1 cellular context compared by ENCODE assay signal in genomic region chr1:21314797-21315396, GRCh38.
TF ChIP-seq lines count a peak whose summit lies in the region.

No MANE protein-coding gene starts in this region.

TF ChIP-seq in K562, 482 proteins besides CTCF, POLR2A, EP300 and RAD21 (continued from another document):
- no peak for TF ChIP-seq MNT (conservative IDR thresholded peaks at IDR 0.05)
